ENCODE assay signal across 19 cellular contexts in the genomic region with DNA sequence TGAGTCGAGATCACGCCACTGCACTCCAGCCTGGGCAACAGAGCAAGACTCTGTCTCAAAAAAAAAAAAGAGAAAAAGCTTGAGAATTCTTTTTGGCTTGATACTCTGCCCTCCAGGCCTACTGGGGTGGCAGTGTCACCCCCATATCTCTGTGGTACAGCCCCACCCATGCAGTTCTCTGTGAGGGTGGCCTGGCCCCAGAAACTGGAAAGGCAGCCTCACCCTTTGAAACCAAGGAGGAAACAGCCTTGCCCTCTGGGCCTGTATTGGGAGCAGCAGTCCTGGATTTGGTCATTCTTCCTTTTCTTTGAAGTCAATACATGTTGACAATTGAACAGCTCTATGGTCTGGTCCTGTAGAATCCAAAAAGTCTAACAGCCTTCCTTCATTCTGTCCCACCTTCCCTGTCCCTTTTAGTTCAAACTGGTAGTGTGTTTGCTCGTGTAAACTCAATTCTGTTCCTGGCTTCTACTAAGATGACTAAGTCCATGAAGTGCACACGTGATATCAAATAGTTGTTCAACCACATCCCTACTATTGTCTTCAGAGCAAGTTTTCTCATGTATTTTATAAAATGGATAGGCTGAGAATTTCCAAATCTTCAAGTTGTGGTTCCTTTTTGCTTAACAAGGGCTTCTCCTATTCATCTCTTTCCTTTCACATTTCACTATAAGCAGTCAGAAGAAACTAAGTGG. TPM values are rescaled to one million over a fixed set of nuclear protein-coding genes. Genes with fewer than 3 reads are reported as not detected.
A peak's percentile ranks its signal among the peaks of the same experiment; 100 is the strongest.
DNase-seq lines count a peak whose midpoint lies in the region; ATAC-seq and TF ChIP-seq lines count a peak whose summit lies in the region.
"Had no signal": no experiment of that assay in that cellular context is flagged by ENCODE, and none has a peak within 500 bp of the region (broad histone marks: within the 10 kb centered on the region; RNA-seq: fewer than 3 reads in every experiment).

No MANE protein-coding gene starts in this region.

- H3K27ac Mint-ChIP-seq in Calu3 (ENCODE audit: unreplicated experiment), result peak overlapping the region; percentile 12
- peak overlapping the region; percentile 45 for H3K27ac Mint-ChIP-seq in activated T-helper 17 cell treated with anti-CD3 and anti-CD28 coated beads, Interleukin-2, amount 50 U/mL, for 72 hours
- H3K27ac Mint-ChIP-seq: natural killer cell treated with Interleukin-12 subunit alpha and Interleukin-12 subunit beta and Interleukin-15 and Interleukin-18, amount 100 ng/mL, for 72 hours had no signal

- no TSS peak for BruUV-seq in Calu3 (replicated peaks; lab: Mats Ljungman, UMichigan)

- H3K27me3 Mint-ChIP-seq in Calu3 (ENCODE audit: unreplicated experiment), result no peaks in the 10 kb centered on the region
- H3K27me3 Mint-ChIP-seq in activated T-helper 17 cell treated with anti-CD3 and anti-CD28 coated beads, Interleukin-2, amount 50 U/mL, for 72 hours, result no peaks in the 10 kb centered on the region
- H3K27me3 Mint-ChIP-seq: effector memory CD8-positive, alpha-beta T cell; natural killer cell treated with Interleukin-12 subunit alpha and Interleukin-12 subunit beta and Interleukin-15 and Interleukin-18, amount 100 ng/mL, for 72 hours had no signal

- intact Hi-C loops in Calu3 (cut with micrococcal nuclease; ENCODE audit: unreplicated experiment), result loop anchor here (10.0 kb wide), 1 partner anchor 59 kb away; no protein-coding TSS in a partner anchor

- CTCF ChIA-PET in Calu3 (lab: Charles Lee), result no interaction called here

- H3K4me1 Mint-ChIP-seq in Calu3 (ENCODE audit: low read depth, unreplicated experiment), result peaks cover 13% of the 10 kb centered on the region
- peaks cover 9% of the 10 kb centered on the region for H3K4me1 Mint-ChIP-seq in activated T-helper 17 cell treated with anti-CD3 and anti-CD28 coated beads, Interleukin-2, amount 50 U/mL, for 72 hours

- TF ChIP-seq CTCF in Calu3 (IDR thresholded peaks at IDR 0.05; ENCODE audit: unreplicated experiment) (no peak), fibroblast of mammary gland (conservative IDR thresholded peaks at IDR 0.05; ENCODE audit: control insufficient read depth, insufficient read depth, low read depth, low read length) (no peak)

- no peak for DNase-seq in Calu3
- peak; percentile 27 for DNase-seq in HT1080 (ENCODE audit: low read depth)
- DNase-seq in fibroblast of mammary gland (ENCODE audit: low read depth), result peak; percentile 37
- DNase-seq in NK-92 (lab: John Stamatoyannopoulos, UW; ENCODE audit: unreplicated experiment), result no peak
- no peak for DNase-seq in A172 (ENCODE audit: low spot score)
- DNase-seq: activated CD4-positive, alpha-beta T cell treated with anti-CD3 and anti-CD28 coated beads for 4 hours; activated T-cell treated with anti-CD3 and anti-CD28 coated beads, Interleukin-2, amount 50 U/mL, for 48 hours; adrenal gland; DMS153; effector memory CD8-positive, alpha-beta T cell; NCI-H1436 treated with DMSO at 0.1 percent for 48 hours; NCI-H748 treated with DMSO at 0.1 percent for 48 hours; Peyer's patch; stimulated activated CD4-positive, alpha-beta T cell treated with anti-CD3 and anti-CD28 coated beads, Interleukin-4, amount 100 ng/mL, for 4 hours; testis had no signal

- H3K4me3 Mint-ChIP-seq in Calu3 (ENCODE audit: low read depth, unreplicated experiment), result no peak overlapping the region
- H3K4me3 Mint-ChIP-seq in activated T-helper 17 cell treated with anti-CD3 and anti-CD28 coated beads, Interleukin-2, amount 50 U/mL, for 72 hours, result peak overlapping the region; percentile 3
- H3K4me3 Mint-ChIP-seq: effector memory CD8-positive, alpha-beta T cell; natural killer cell treated with Interleukin-12 subunit alpha and Interleukin-12 subunit beta and Interleukin-15 and Interleukin-18, amount 100 ng/mL, for 72 hours had no signal

- H3K4me3 ChIP-seq in fibroblast of mammary gland (ENCODE audit: control insufficient read depth, low read depth, low read length), result no peak overlapping the region
- H3K4me3 ChIP-seq: adrenal gland, Peyer's patch, testis had no signal

- ATAC-seq in activated T-helper 17 cell treated with anti-CD3 and anti-CD28 coated beads, Interleukin-2, amount 50 U/mL, for 72 hours (replicated peaks), result peak; percentile 83
- ATAC-seq in HG03378 (IDR thresholded peaks at IDR 0.05; ENCODE audit: unreplicated experiment), result no peak
- ATAC-seq: effector memory CD8-positive, alpha-beta T cell; SK-N-SH treated with all-trans-retinoic acid at 6 μM for 48 hours had no signal

- peaks cover 22% of the 10 kb centered on the region for H3K36me3 Mint-ChIP-seq in Calu3 (ENCODE audit: insufficient read depth, unreplicated experiment)
- peaks cover 77% of the 10 kb centered on the region for H3K36me3 Mint-ChIP-seq in activated T-helper 17 cell treated with anti-CD3 and anti-CD28 coated beads, Interleukin-2, amount 50 U/mL, for 72 hours (ENCODE audit: low read depth)

- H3K9me3 Mint-ChIP-seq in Calu3 (ENCODE audit: low read depth, unreplicated experiment), result no peaks in the 10 kb centered on the region
- no peaks in the 10 kb centered on the region for H3K9me3 Mint-ChIP-seq in activated T-helper 17 cell treated with anti-CD3 and anti-CD28 coated beads, Interleukin-2, amount 50 U/mL, for 72 hours
- H3K9me3 Mint-ChIP-seq: effector memory CD8-positive, alpha-beta T cell; natural killer cell treated with Interleukin-12 subunit alpha and Interleukin-12 subunit beta and Interleukin-15 and Interleukin-18, amount 100 ng/mL, for 72 hours had no signal

RNA-seq across cellular contexts. Expression of a gene that starts 13.2 kb away (rescaled TPM):
- total RNA-seq in Calu3 (2022), result 15.9 and 19.0 TPM in 2 replicates
- total RNA-seq in HT1080 (2014; rRNA removed; shearing (Covaris generic)), result 19.3 and 23.3 TPM in 2 replicates
- polyA plus RNA-seq in HT1080 (2015; cell fraction: cytosol; rRNA removed), result 21.8 and 22.3 TPM in 2 replicates
- 37.3 and 44.1 TPM in 2 replicates for polyA plus RNA-seq in HT1080 (2015; cell fraction: nucleus; rRNA removed)
- 1 to 10 TPM; 9.4 to 9.7 TPM for total RNA-seq in activated T-helper 17 cell treated with anti-CD3 and anti-CD28 coated beads, Interleukin-2, amount 50 U/mL, for 72 hours
- 14.8 and 25.4 TPM in 2 replicates for total RNA-seq in A172 (2014; rRNA removed; shearing (Covaris generic))

RNA-seq across cellular contexts. Expression of a gene that starts 13.9 kb away (rescaled TPM):
- 103 and 117 TPM in 2 replicates for total RNA-seq in Calu3 (2022)
- 240 and 250 TPM in 2 replicates for total RNA-seq in HT1080 (2014; rRNA removed; shearing (Covaris generic))
- polyA plus RNA-seq in HT1080 (2015; cell fraction: cytosol; rRNA removed), result 165 and 188 TPM in 2 replicates
- 186 and 199 TPM in 2 replicates for polyA plus RNA-seq in HT1080 (2015; cell fraction: nucleus; rRNA removed)
- total RNA-seq in activated T-helper 17 cell treated with anti-CD3 and anti-CD28 coated beads, Interleukin-2, amount 50 U/mL, for 72 hours, result 100 to 1,000 TPM; 284 to 302 TPM
- total RNA-seq in A172 (2014; rRNA removed; shearing (Covaris generic)), result 249 and 268 TPM in 2 replicates

Comparison
In these comparisons a context has a peak if more than half of its experiments do, and no peak if none do; other contexts are left out.
1. DNase-seq: peak in HT1080 (single experiment) and fibroblast of mammary gland (single experiment); none in Calu3 (single experiment), NK-92 (single experiment) and A172 (single experiment).